1 cellular context compared by ENCODE assay signal in the genomic region with DNA sequence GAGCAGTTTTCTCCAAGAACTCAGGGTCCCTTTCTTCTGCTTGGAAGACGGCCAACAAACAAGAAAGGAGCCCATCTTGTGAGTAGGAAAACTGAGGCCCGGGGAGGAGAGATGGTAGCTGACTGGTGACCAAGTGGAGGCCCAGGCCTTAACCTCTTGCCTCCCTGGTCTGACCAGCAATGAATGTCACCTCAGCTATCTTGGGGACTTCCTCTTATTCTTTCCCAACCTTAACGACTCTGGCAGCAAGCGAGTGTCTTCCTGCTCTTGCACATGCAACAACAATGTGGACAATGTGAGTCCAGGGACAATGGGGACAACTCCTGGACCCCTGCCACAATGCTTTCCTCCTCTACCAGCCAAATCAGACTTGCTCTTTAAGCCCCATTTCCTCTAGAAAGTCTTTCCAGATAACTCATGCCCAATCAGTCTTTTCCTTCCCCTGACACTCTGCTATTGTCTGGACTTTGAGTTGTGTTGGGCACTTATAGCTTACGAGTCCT.
TF ChIP-seq lines count a peak whose summit lies in the region.

No MANE protein-coding gene starts in this region.

TF ChIP-seq in Ishikawa, 13 proteins besides CTCF, POLR2A, EP300 and RAD21 (continued from another document):
- TF ChIP-seq CEBPB (IDR thresholded peaks at IDR 0.05) (no peak), TEAD4 (IDR thresholded peaks at IDR 0.05) (peak; percentile 78), TCF12 (IDR thresholded peaks at IDR 0.05; ENCODE audit: low read depth) (peak; percentile 58; the same call in 1 of the 2 replicates)
